15 cellular contexts compared by ENCODE assay signal in the genomic region with DNA sequence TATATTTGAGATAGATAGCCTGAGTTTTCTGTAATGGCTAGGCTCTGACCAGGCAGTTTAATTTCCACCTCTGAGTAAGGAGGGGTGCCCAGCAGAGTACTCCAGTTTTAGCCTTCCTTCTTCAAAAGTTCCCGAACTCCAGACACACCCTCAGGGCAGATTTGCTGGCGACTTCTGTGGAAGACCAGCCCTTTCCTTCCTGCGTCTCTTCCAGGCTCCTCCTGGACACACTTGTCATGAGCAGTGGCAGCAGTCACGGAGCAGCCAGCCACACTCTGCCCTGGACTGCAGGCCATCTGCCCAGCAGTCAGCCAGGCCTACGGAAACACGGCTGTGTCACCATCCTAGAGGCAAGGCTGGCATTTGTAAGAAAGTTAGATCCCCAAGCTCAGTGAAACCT. TPM values are rescaled to one million over a fixed set of nuclear protein-coding genes. Genes with fewer than 3 reads are reported as not detected.
"Had no signal": no experiment of that assay in that cellular context is flagged by ENCODE, and none has a peak within 500 bp of the region (broad histone marks: within the 10 kb centered on the region; RNA-seq: fewer than 3 reads in every experiment).

No MANE protein-coding gene starts in this region.

- DNase-seq: activated CD4-positive, alpha-beta T cell treated with anti-CD3 and anti-CD28 coated beads for 48 hours; activated CD8-positive, alpha-beta memory T cell treated with anti-CD3 and anti-CD28 coated beads, Interleukin-2, amount 50 U/mL, for 48 hours; activated CD8-positive, alpha-beta T cell treated with anti-CD3 and anti-CD28 coated beads, Interleukin-2, amount 10 ng/mL, durations not matched to agents 7 days and 5 days; colonic mucosa; effector CD4-positive, alpha-beta T cell; immature natural killer cell; left colon; psoas muscle; stimulated activated CD4-positive, alpha-beta T cell treated with anti-CD3 and anti-CD28 coated beads, Interleukin-4, amount 100 ng/mL, for 4 hours; stimulated activated naive CD8-positive, alpha-beta T cell treated with anti-CD3 and anti-CD28 coated beads, Interleukin-15, amount 100 ng/mL, for 72 hours; testis had no signal

- ATAC-seq: activated CD8-positive, alpha-beta T cell treated with anti-CD3 and anti-CD28 coated beads, Interleukin-2, amount 10 ng/mL, durations not matched to agents 7 days and 5 days; left colon; psoas muscle; stimulated activated naive CD8-positive, alpha-beta T cell treated with anti-CD3 and anti-CD28 coated beads, Interleukin-15, amount 100 ng/mL, for 72 hours had no signal

- H3K36me3 ChIP-seq: ascending aorta, colonic mucosa, uterus had no signal

- H3K4me3 ChIP-seq: ascending aorta, colonic mucosa, psoas muscle, testis, uterus had no signal

- H3K4me1 ChIP-seq: ascending aorta, colonic mucosa, psoas muscle, testis, uterus had no signal

- H3K9me3 ChIP-seq: ascending aorta, colonic mucosa, psoas muscle, testis, uterus had no signal

- H3K27me3 ChIP-seq: ascending aorta, testis, uterus had no signal

- H3K27ac ChIP-seq: ascending aorta, colonic mucosa, psoas muscle, testis, uterus had no signal

RNA-seq across cellular contexts. Expression of a gene that starts 6.6 kb away (rescaled TPM):
- total RNA-seq: osteoblast had no signal
- polyA plus RNA-seq: immature natural killer cell, neural cell had no signal
